1 cellular context compared by ENCODE assay signal in genomic region chr4:7719354-7720174, GRCh38.
TF ChIP-seq lines count a peak whose summit lies in the region.

No MANE protein-coding gene starts in this region.

TF ChIP-seq in HepG2, 621 proteins besides CTCF, POLR2A, EP300 and RAD21 (continued from another document):
- TF ChIP-seq, protein P1, sequence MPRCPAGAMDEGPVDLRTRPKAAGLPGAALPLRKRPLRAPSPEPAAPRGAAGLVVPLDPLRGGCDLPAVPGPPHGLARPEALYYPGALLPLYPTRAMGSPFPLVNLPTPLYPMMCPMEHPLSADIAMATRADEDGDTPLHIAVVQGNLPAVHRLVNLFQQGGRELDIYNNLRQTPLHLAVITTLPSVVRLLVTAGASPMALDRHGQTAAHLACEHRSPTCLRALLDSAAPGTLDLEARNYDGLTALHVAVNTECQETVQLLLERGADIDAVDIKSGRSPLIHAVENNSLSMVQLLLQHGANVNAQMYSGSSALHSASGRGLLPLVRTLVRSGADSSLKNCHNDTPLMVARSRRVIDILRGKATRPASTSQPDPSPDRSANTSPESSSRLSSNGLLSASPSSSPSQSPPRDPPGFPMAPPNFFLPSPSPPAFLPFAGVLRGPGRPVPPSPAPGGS (CRISPR knock-in tag; IDR thresholded peaks at IDR 0.05), result no peak
- 0 out of 2 replicates have a peak, but pooled peaks have one; percentile 23 for TF ChIP-seq SALL1 (CRISPR knock-in tag; IDR thresholded peaks at IDR 0.05)
- TF ChIP-seq ZSCAN30 (CRISPR knock-in tag; IDR thresholded peaks at IDR 0.05), result no peak
- no peak for TF ChIP-seq GTF2F1 (IDR thresholded peaks at IDR 0.05; ENCODE audit: low read length)
- peak; percentile 45; the same call in 1 of the 2 replicates for TF ChIP-seq KDM2A (CRISPR knock-in tag; IDR thresholded peaks at IDR 0.05; ENCODE audit: borderline replicate concordance, low read depth)
- no peak for TF ChIP-seq ZNF713 (CRISPR knock-in tag; IDR thresholded peaks at IDR 0.05)
- TF ChIP-seq SNAPC5 (CRISPR knock-in tag; IDR thresholded peaks at IDR 0.05; ENCODE audit: borderline replicate concordance), result no peak
- no peak for TF ChIP-seq ZSCAN22 (CRISPR knock-in tag; IDR thresholded peaks at IDR 0.05)
- peak; percentile 38; the same call in 1 of the 2 replicates for TF ChIP-seq ZNF687 (CRISPR knock-in tag; IDR thresholded peaks at IDR 0.05)
TF ChIP-seq in HepG2: peak in this region for 9.
